In genomic region chr19:660793-661426, GRCh38 we compare ENCODE assay signal across 9 cellular contexts. TPM values are rescaled to one million over a fixed set of nuclear protein-coding genes. Genes with fewer than 3 reads are reported as not detected.
A peak's percentile ranks its signal among the peaks of the same experiment; 100 is the strongest.
DNase-seq lines count a peak whose midpoint lies in the region; ATAC-seq and TF ChIP-seq lines count a peak whose summit lies in the region.
"Had no signal": no experiment of that assay in that cellular context is flagged by ENCODE, and none has a peak within 500 bp of the region (broad histone marks: within the 10 kb centered on the region; RNA-seq: fewer than 3 reads in every experiment).

No MANE protein-coding gene starts in this region.

- 13 to 26% (median 15%) methylated on average over 3 to 20 of the region's 20 CpGs for WGBS in stomach, 5 donors

- peaks cover 11% of the 10 kb centered on the region for H3K36me3 Mint-ChIP-seq in T-helper 1 cell treated with Interleukin-12 subunit alpha and Interleukin-12 subunit beta and Interleukin-4 antibody, amounts not matched to agents 30 μg/mL and 1 μg/mL, for 36 hours (ENCODE audit: low read depth)
- peaks cover 18 to 24% of the 10 kb centered on the region in 2 donors for H3K36me3 Mint-ChIP-seq in activated naive CD4-positive, alpha-beta T cell treated with anti-CD3 and anti-CD28 coated beads, Interleukin-2, amount 50 U/mL, for 72 hours

- peaks cover 61 to 86% (median 78%) of the 10 kb centered on the region in 4 donors for H3K4me1 ChIP-seq in stomach

- TF ChIP-seq EP300 in stomach (IDR thresholded peaks at IDR 0.05), result no peak

- TF ChIP-seq POLR2A in stomach (IDR thresholded peaks at IDR 0.05), result no peak

- no peaks in the 10 kb centered on the region for H3K9me3 Mint-ChIP-seq in T-helper 1 cell treated with Interleukin-12 subunit alpha and Interleukin-12 subunit beta and Interleukin-4 antibody, amounts not matched to agents 30 μg/mL and 1 μg/mL, for 36 hours
- H3K9me3 Mint-ChIP-seq in activated naive CD4-positive, alpha-beta T cell treated with anti-CD3 and anti-CD28 coated beads, Interleukin-2, amount 50 U/mL, for 72 hours, result no peaks in the 10 kb centered on the region

- peak; percentile 1 to 3 for ATAC-seq in activated naive CD4-positive, alpha-beta T cell treated with anti-CD3 and anti-CD28 coated beads, Interleukin-2, amount 50 U/mL, for 72 hours
- ATAC-seq in HG03469 (IDR thresholded peaks at IDR 0.05; ENCODE audit: unreplicated experiment), result no peak
- ATAC-seq in GM19452 (IDR thresholded peaks at IDR 0.05; ENCODE audit: unreplicated experiment), result no peak

- H3K9me3 ChIP-seq in stomach, result no peaks in the 10 kb centered on the region

- peak overlapping the region; percentile 93 to 96 (median 94) for H3K27ac ChIP-seq in stomach

- intact Hi-C loops in stomach (cut with DNase I; ENCODE audit: low total_unique reads), result no loop called here

- DNase-seq in T-helper 1 cell (no peak), kidney glomerular epithelial cell (lab: John Stamatoyannopoulos, UW) (peak; percentile 55), stomach (peak; percentile 52), NCI-H146 treated with DMSO at 0.1 percent for 48 hours (lab: John Stamatoyannopoulos, UW; ENCODE audit: unreplicated experiment) (no peak)
- no peak for DNase-seq in activated naive CD4-positive, alpha-beta T cell treated with anti-CD3 and anti-CD28 coated beads, Interleukin-2, amount 50 U/mL, for 72 hours (ENCODE audit: low spot score in 2 of 2)

- no peaks in the 10 kb centered on the region for H3K27me3 ChIP-seq in stomach

- H3K4me3 Mint-ChIP-seq in T-helper 1 cell treated with Interleukin-12 subunit alpha and Interleukin-12 subunit beta and Interleukin-4 antibody, amounts not matched to agents 30 μg/mL and 1 μg/mL, for 36 hours, result peak overlapping the region; percentile 98

- H3K36me3 ChIP-seq in stomach, result peaks cover 0 to 27% (median 22%) of the 10 kb centered on the region in 4 donors

- no peak for TF ChIP-seq CTCF in stomach (IDR thresholded peaks at IDR 0.05)

- peak overlapping the region; percentile 96 for H3K27ac Mint-ChIP-seq in T-helper 1 cell treated with Interleukin-12 subunit alpha and Interleukin-12 subunit beta and Interleukin-4 antibody, amounts not matched to agents 30 μg/mL and 1 μg/mL, for 36 hours
- H3K27ac Mint-ChIP-seq in activated naive CD4-positive, alpha-beta T cell treated with anti-CD3 and anti-CD28 coated beads, Interleukin-2, amount 50 U/mL, for 72 hours, result peak overlapping the region; percentile 98

- H3K27me3 Mint-ChIP-seq in T-helper 1 cell treated with Interleukin-12 subunit alpha and Interleukin-12 subunit beta and Interleukin-4 antibody, amounts not matched to agents 30 μg/mL and 1 μg/mL, for 36 hours (ENCODE audit: low read depth), result no peaks in the 10 kb centered on the region

- peaks cover 18% of the 10 kb centered on the region for H3K4me1 Mint-ChIP-seq in T-helper 1 cell treated with Interleukin-12 subunit alpha and Interleukin-12 subunit beta and Interleukin-4 antibody, amounts not matched to agents 30 μg/mL and 1 μg/mL, for 36 hours (ENCODE audit: low read depth)

- peak overlapping the region; percentile 90 to 100 (median 97) for H3K4me3 ChIP-seq in stomach

RNA-seq across cellular contexts. Expression of gene RNF126, which starts 2.1 kb away (rescaled TPM):
- 10 to 100 TPM; 69.6 to 98.7 TPM for total RNA-seq in activated naive CD4-positive, alpha-beta T cell treated with anti-CD3 and anti-CD28 coated beads, Interleukin-2, amount 50 U/mL, for 72 hours
- total RNA-seq in stomach, result 100 to 1,000 TPM in 1 of 5 donors, 10 to 100 TPM in 4; 21.1 to 240 (median 65.9) TPM
- 10 to 100 TPM; 29.9 to 35.1 (median 35.0) TPM for polyA plus RNA-seq in stomach

RNA-seq across cellular contexts. Expression of gene FSTL3, which starts 15.3 kb away (rescaled TPM):
- 10 to 100 TPM in 1 of 2 donors, 1 to 10 TPM in 1; 4.1 to 10.1 TPM for total RNA-seq in activated naive CD4-positive, alpha-beta T cell treated with anti-CD3 and anti-CD28 coated beads, Interleukin-2, amount 50 U/mL, for 72 hours
- total RNA-seq in stomach, result 100 to 1,000 TPM in 1 of 5 donors, 10 to 100 TPM in 4; 12.3 to 136 (median 62.9) TPM
- 10 to 100 TPM; 12.5 to 32.8 (median 20.7) TPM for polyA plus RNA-seq in stomach

RNA-seq across cellular contexts. Expression of gene FGF22, which starts 21.2 kb away (rescaled TPM):
- not detected for total RNA-seq in activated naive CD4-positive, alpha-beta T cell treated with anti-CD3 and anti-CD28 coated beads, Interleukin-2, amount 50 U/mL, for 72 hours
- total RNA-seq in stomach, result under 1 TPM in 1 of 5 donors, not detected in 4; 0.45 TPM
- under 1 TPM; 0.37 to 0.76 (median 0.48) TPM for polyA plus RNA-seq in stomach

RNA-seq across cellular contexts. Expression of gene POLRMT, which starts 27.6 kb away (rescaled TPM):
- 10 to 100 TPM; 47.0 to 57.7 TPM for total RNA-seq in activated naive CD4-positive, alpha-beta T cell treated with anti-CD3 and anti-CD28 coated beads, Interleukin-2, amount 50 U/mL, for 72 hours
- total RNA-seq in stomach, result 100 to 1,000 TPM in 1 of 5 donors, 10 to 100 TPM in 4; 18.5 to 196 (median 57.8) TPM
- polyA plus RNA-seq in stomach, result 100 to 1,000 TPM in 1 of 3 donors, 10 to 100 TPM in 2; 73.5 to 103 (median 89.4) TPM

RNA-seq across cellular contexts. Expression of gene PRSS57, which starts 34.3 kb away (rescaled TPM):
- not detected for total RNA-seq in activated naive CD4-positive, alpha-beta T cell treated with anti-CD3 and anti-CD28 coated beads, Interleukin-2, amount 50 U/mL, for 72 hours
- total RNA-seq in stomach, result not detected
- polyA plus RNA-seq in stomach, result not detected
- total RNA-seq: subcutaneous adipose tissue had no signal

Comparison
In these comparisons a context has a peak if more than half of its experiments do, and no peak if none do; other contexts are left out.
1. DNase-seq: peak in kidney glomerular epithelial cell (single experiment) and stomach (single experiment); none in T-helper 1 cell (0 of 5), activated naive CD4-positive, alpha-beta T cell treated with anti-CD3 and anti-CD28 coated beads, Interleukin-2, amount 50 U/mL, for 72 hours (0 of 2) and NCI-H146 treated with DMSO at 0.1 percent for 48 hours (single experiment).
2. ATAC-seq: peak in activated naive CD4-positive, alpha-beta T cell treated with anti-CD3 and anti-CD28 coated beads, Interleukin-2, amount 50 U/mL, for 72 hours (2 of 2); none in HG03469 (single experiment) and GM19452 (single experiment).